Comparison of ENCODE assay signal across 8 cellular contexts in the genomic region with DNA sequence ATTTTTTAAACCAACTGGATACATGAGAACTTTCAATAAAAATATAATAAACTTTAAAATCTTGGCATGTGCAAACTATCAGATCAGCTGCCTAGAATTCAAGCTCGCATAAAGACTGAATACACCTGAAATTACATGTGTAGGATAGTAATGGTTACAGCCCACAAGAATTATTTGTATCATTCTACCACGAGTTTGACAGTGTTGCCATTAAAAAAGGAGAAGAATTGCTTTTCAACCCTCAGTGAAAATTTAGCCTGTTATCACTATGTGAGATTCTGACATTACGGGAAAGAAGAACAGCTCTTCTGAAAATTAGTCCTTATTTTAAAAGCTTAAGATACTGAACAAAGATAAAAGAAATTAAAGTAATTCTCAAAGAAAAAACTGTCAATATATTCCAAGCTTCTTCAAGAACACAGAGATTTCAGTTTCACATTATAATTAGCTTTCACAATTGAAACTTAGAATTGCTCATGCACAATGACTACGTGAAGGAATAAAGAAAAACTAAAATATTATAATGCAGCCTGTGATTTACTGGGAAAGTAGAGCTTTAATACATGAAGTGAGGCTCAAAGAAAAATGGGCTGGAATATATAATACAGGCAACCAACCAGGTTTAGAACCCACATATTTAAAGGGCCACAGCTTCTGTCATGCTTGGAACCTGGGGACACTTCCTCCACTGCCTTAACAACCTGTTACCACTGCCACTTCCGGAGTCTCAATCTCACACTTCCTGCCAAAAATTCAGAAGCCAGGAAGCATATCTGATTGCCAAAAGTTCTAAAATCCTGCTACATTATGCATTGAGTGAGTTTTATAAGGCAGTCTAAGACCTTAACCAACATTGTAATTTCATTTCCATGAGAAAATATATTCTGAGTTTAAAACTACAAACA. TPM values are rescaled to one million over a fixed set of nuclear protein-coding genes. Genes with fewer than 3 reads are reported as not detected.
DNase-seq lines count a peak whose midpoint lies in the region; ATAC-seq and TF ChIP-seq lines count a peak whose summit lies in the region.

No MANE protein-coding gene starts in this region.

- ATAC-seq in heart left ventricle = peak in 1 of 4 donors; percentile 54
- peak; percentile 66 for ATAC-seq in HG03060 (IDR thresholded peaks at IDR 0.05; ENCODE audit: low read depth, unreplicated experiment)
- ATAC-seq in stimulated activated naive CD8-positive, alpha-beta T cell treated with anti-CD3 and anti-CD28 coated beads, Interleukin-15, Interleukin-2, amounts not matched to agents 100 U/mL and 50 U/mL, for 24 hours = peak; percentile 93
- ATAC-seq in aorta (ENCODE audit: low FRiP score) = no peak

- H3K4me1 ChIP-seq in heart left ventricle = peaks cover 0 to 22% (median 5%) of the 10 kb centered on the region in 12 donors
- peaks cover 0 to 7% of the 10 kb centered on the region in 2 donors for H3K4me1 ChIP-seq in right atrium auricular region
- peaks cover 0 to 7% of the 10 kb centered on the region in 2 donors for H3K4me1 ChIP-seq in aorta (ENCODE audit: control insufficient read depth in 1 of 2, insufficient read depth in 2 of 2, low read length in 2 of 2)

- CTCF ChIA-PET in activated CD4-positive, alpha-beta memory T cell treated with anti-CD3 and anti-CD28 coated beads for 36 hours (lab: Charles Lee) = interaction anchor here (0.6 to 2.6 kb wide), 5 partner anchors 8 to 73 kb away, joined by 3 to 18 read pairs (median 3); a partner anchor contains a TSS

- POLR2A ChIA-PET in activated CD4-positive, alpha-beta memory T cell treated with anti-CD3 and anti-CD28 coated beads for 36 hours (lab: Charles Lee) = interaction anchor here (1.8 to 2.2 kb wide), 2 partner anchors 9 to 22 kb away, joined by 20 to 43 read pairs; a partner anchor contains a TSS

- TF ChIP-seq CTCF in heart left ventricle (IDR thresholded peaks at IDR 0.05) (no peak), right atrium auricular region (IDR thresholded peaks at IDR 0.05) (no peak)

- DNase-seq in heart left ventricle (no peak), right atrium auricular region (ENCODE audit: low spot score) (no peak), HK-2 (ENCODE audit: unreplicated experiment) (no peak), aorta (no peak), kidney glomerular epithelial cell (lab: John Stamatoyannopoulos, UW) (no peak)
- peak; percentile 59 for DNase-seq in activated CD4-positive, alpha-beta memory T cell treated with anti-CD3 and anti-CD28 coated beads for 36 hours
- DNase-seq in stimulated activated naive CD8-positive, alpha-beta T cell treated with anti-CD3 and anti-CD28 coated beads, Interleukin-15, Interleukin-2, amounts not matched to agents 100 U/mL and 50 U/mL, for 24 hours = peak; percentile 40

- WGBS in heart left ventricle, 4 donors = 65 to 75% (median 73%) methylated on average over 5 of the region's 5 CpGs
- 27 to 31% methylated on average over 5 of the region's 5 CpGs for WGBS in aorta, 2 donors

- H3K27me3 ChIP-seq in heart left ventricle (no peaks in the 10 kb centered on the region), right atrium auricular region (no peaks in the 10 kb centered on the region), aorta (ENCODE audit: control insufficient read depth in 1 of 2, insufficient read depth in 2 of 2, low read length in 1 of 2) (no peaks in the 10 kb centered on the region)

- intact Hi-C loops in heart left ventricle (cut with DNase I) = no loop called here
- intact Hi-C loops in activated CD4-positive, alpha-beta memory T cell treated with anti-CD3 and anti-CD28 coated beads for 36 hours (cut with micrococcal nuclease) = loop anchor here (1.0 kb wide), 1 partner anchor 9 kb away; no protein-coding TSS in a partner anchor
- intact Hi-C loops in aorta (cut with DNase I) = no loop called here

- no peaks in the 10 kb centered on the region for H3K9me3 ChIP-seq in heart left ventricle
- no peaks in the 10 kb centered on the region for H3K9me3 ChIP-seq in right atrium auricular region
- no peaks in the 10 kb centered on the region for H3K9me3 ChIP-seq in aorta (ENCODE audit: control insufficient read depth, low read length)

- no peak for TF ChIP-seq POLR2A in heart left ventricle (IDR thresholded peaks at IDR 0.05)

- H3K36me3 ChIP-seq in heart left ventricle = no peaks in the 10 kb centered on the region
- no peaks in the 10 kb centered on the region for H3K36me3 ChIP-seq in right atrium auricular region
- H3K36me3 ChIP-seq in aorta (ENCODE audit: control insufficient read depth in 1 of 2, insufficient read depth in 2 of 2, low read length in 1 of 2) = no peaks in the 10 kb centered on the region

- H3K27ac Mint-ChIP-seq in activated CD4-positive, alpha-beta memory T cell treated with anti-CD3 and anti-CD28 coated beads for 36 hours = peak overlapping the region; percentile 91

- peaks cover 54% of the 10 kb centered on the region for H3K4me1 Mint-ChIP-seq in activated CD4-positive, alpha-beta memory T cell treated with anti-CD3 and anti-CD28 coated beads for 36 hours (ENCODE audit: low read depth)

- peaks cover 3% of the 10 kb centered on the region for H3K36me3 Mint-ChIP-seq in activated CD4-positive, alpha-beta memory T cell treated with anti-CD3 and anti-CD28 coated beads for 36 hours

- H3K4me3 Mint-ChIP-seq in activated CD4-positive, alpha-beta memory T cell treated with anti-CD3 and anti-CD28 coated beads for 36 hours = peak overlapping the region; percentile 70

- peak overlapping the region in 1 of 12 donors; percentile 2 for H3K4me3 ChIP-seq in heart left ventricle
- H3K4me3 ChIP-seq in right atrium auricular region = no peak overlapping the region
- H3K4me3 ChIP-seq in aorta (ENCODE audit: low read length in 2 of 2) = no peak overlapping the region

- H3K27me3 Mint-ChIP-seq in activated CD4-positive, alpha-beta memory T cell treated with anti-CD3 and anti-CD28 coated beads for 36 hours = no peaks in the 10 kb centered on the region

- no peaks in the 10 kb centered on the region for H3K9me3 Mint-ChIP-seq in activated CD4-positive, alpha-beta memory T cell treated with anti-CD3 and anti-CD28 coated beads for 36 hours

- H3K27ac ChIP-seq in heart left ventricle (peak overlapping the region in 7 of 12 donors; percentile 2 to 43 (median 19)), right atrium auricular region (no peak overlapping the region), aorta (ENCODE audit: low read depth in 1 of 2, low read length in 2 of 2) (no peak overlapping the region)

RNA-seq across cellular contexts. Expression of a gene that starts 23.2 kb away (rescaled TPM):
- total RNA-seq in heart left ventricle = 1 to 10 TPM; 2.0 to 8.2 (median 5.3) TPM
- 1 to 10 TPM; 3.2 to 4.4 TPM for polyA plus RNA-seq in heart left ventricle
- total RNA-seq in right atrium auricular region = 1 to 10 TPM; 4.1 to 6.4 TPM
- 10 to 100 TPM; 19.1 to 26.0 TPM for total RNA-seq in activated CD4-positive, alpha-beta memory T cell treated with anti-CD3 and anti-CD28 coated beads for 36 hours
- 10 to 100 TPM; 11.5 to 14.1 TPM for total RNA-seq in aorta
- 10 to 100 TPM in 1 of 2 donors, 1 to 10 TPM in 1; 6.7 to 13.3 TPM for polyA plus RNA-seq in aorta

Comparison
In these comparisons a context has a peak if more than half of its experiments do, and no peak if none do; other contexts are left out.
1. H3K27ac ChIP-seq: peak in heart left ventricle (7 of 12); none in right atrium auricular region (0 of 2) and aorta (0 of 2).
2. DNase-seq: peak in activated CD4-positive, alpha-beta memory T cell treated with anti-CD3 and anti-CD28 coated beads for 36 hours (single experiment) and stimulated activated naive CD8-positive, alpha-beta T cell treated with anti-CD3 and anti-CD28 coated beads, Interleukin-15, Interleukin-2, amounts not matched to agents 100 U/mL and 50 U/mL, for 24 hours (single experiment); none in heart left ventricle (0 of 5), right atrium auricular region (single experiment), HK-2 (single experiment), aorta (0 of 2) and kidney glomerular epithelial cell (single experiment).